9 cellular contexts compared by ENCODE assay signal in the genomic region with DNA sequence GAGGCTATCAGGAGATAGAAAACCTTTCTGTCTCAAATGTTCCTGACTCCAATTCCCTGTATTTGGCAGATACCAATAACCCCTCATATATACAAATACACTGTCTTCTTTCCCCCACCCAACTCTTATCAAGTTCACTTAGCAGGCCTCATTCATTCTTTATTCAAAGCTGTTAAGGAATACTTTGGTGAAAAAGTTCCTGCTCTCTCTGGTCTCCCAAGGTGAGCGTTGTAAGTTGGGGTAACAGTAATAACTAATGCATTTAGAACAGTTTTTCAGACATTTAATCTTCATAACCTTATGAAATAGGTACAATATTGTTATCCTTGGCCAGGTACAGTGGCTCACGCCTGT. TPM values are rescaled to one million over a fixed set of nuclear protein-coding genes. Genes with fewer than 3 reads are reported as not detected.
DNase-seq lines count a peak whose midpoint lies in the region; ATAC-seq and TF ChIP-seq lines count a peak whose summit lies in the region.
"Had no signal": no experiment of that assay in that cellular context is flagged by ENCODE, and none has a peak within 500 bp of the region (broad histone marks: within the 10 kb centered on the region; RNA-seq: fewer than 3 reads in every experiment).

No MANE protein-coding gene starts in this region.

- H3K9ac ChIP-seq in OCI-LY1 (ENCODE audit: low read length): no peak overlapping the region

- H3K27me3 ChIP-seq in DOHH2 (ENCODE audit: control insufficient read depth, low read length) (peaks cover 4% of the 10 kb centered on the region; the same call in 1 of the 2 replicates), OCI-LY1 (ENCODE audit: insufficient read depth, low read length) (no peaks in the 10 kb centered on the region; the same call in 1 of the 2 replicates), ectodermal cell (ENCODE audit: control insufficient read depth, insufficient read depth, low read length, poor library complexity, severe bottlenecking) (no peaks in the 10 kb centered on the region)

- peaks cover 4% of the 10 kb centered on the region for H3F3A ChIP-seq in DOHH2 (ENCODE audit: control insufficient read depth, insufficient read depth)
- no peaks in the 10 kb centered on the region for H3F3A ChIP-seq in OCI-LY1 (ENCODE audit: insufficient read depth, low read length)

- H2AFZ ChIP-seq in OCI-LY1 (ENCODE audit: low read length): no peak overlapping the region

- H3K9me3 ChIP-seq in DOHH2 (ENCODE audit: control insufficient read depth, insufficient read depth, low read length) (no peaks in the 10 kb centered on the region), OCI-LY1 (ENCODE audit: low read length) (no peaks in the 10 kb centered on the region), ectodermal cell (ENCODE audit: control insufficient read depth, low read length) (no peaks in the 10 kb centered on the region)

- H3K4me3 ChIP-seq in DOHH2 (ENCODE audit: low read length): peak overlapping the region; percentile 90
- no peak overlapping the region for H3K4me3 ChIP-seq in OCI-LY1 (ENCODE audit: low read depth, low read length, poor library complexity, severe bottlenecking)
- peak overlapping the region; percentile 63 for H3K4me3 ChIP-seq in ectodermal cell (ENCODE audit: insufficient read depth, low read depth, low read length)

- no peak for TF ChIP-seq CTCF in DOHH2 (IDR thresholded peaks at IDR 0.05; ENCODE audit: low read depth, low read length, poor library complexity, severe bottlenecking)
- TF ChIP-seq CTCF in OCI-LY1 (IDR thresholded peaks at IDR 0.05; ENCODE audit: low read length): no peak
- no peak for TF ChIP-seq CTCF in osteocyte (IDR thresholded peaks at IDR 0.05)

- H3K27me3 Mint-ChIP-seq in osteocyte (ENCODE audit: unreplicated experiment): no peaks in the 10 kb centered on the region

- H3K9me3 Mint-ChIP-seq in osteocyte (ENCODE audit: unreplicated experiment): no peaks in the 10 kb centered on the region

- no peak overlapping the region for H3K4me3 Mint-ChIP-seq in osteocyte (ENCODE audit: unreplicated experiment)

- H3K9me2 ChIP-seq in DOHH2 (replicated peaks; ENCODE audit: control insufficient read depth, low read length): no peaks in the 10 kb centered on the region
- H3K9me2 ChIP-seq in OCI-LY1 (ENCODE audit: low read depth, low read length): no peaks in the 10 kb centered on the region

- H3K36me3 ChIP-seq in DOHH2 (ENCODE audit: control insufficient read depth, low read length): no peaks in the 10 kb centered on the region
- H3K36me3 ChIP-seq in OCI-LY1 (ENCODE audit: insufficient read depth, low read length): no peaks in the 10 kb centered on the region
- H3K36me3 ChIP-seq in ectodermal cell (ENCODE audit: control insufficient read depth, insufficient read depth, low read length): no peaks in the 10 kb centered on the region
- H3K36me3 ChIP-seq: WERI-Rb-1 had no signal

- no peak for ATAC-seq in HG02970 (IDR thresholded peaks at IDR 0.05; ENCODE audit: low FRiP score, unreplicated experiment)

- peak overlapping the region; percentile 99 for H3K4me2 ChIP-seq in DOHH2 (ENCODE audit: low read length)
- peak overlapping the region; percentile 89 for H3K4me2 ChIP-seq in OCI-LY1 (ENCODE audit: low read length)

- DNase-seq in osteocyte (ENCODE audit: extremely low spot score, unreplicated experiment): no peak
- DNase-seq in activated effector memory CD4-positive, alpha-beta T cell treated with anti-CD3 and anti-CD28 coated beads, Interleukin-2, amount 50 U/mL, for 16 hours: no peak
- DNase-seq in cerebellum (ENCODE audit: low spot score): no peak
- no peak for DNase-seq in DMS 273 (lab: John Stamatoyannopoulos, UW; ENCODE audit: unreplicated experiment)

- peaks cover 32% of the 10 kb centered on the region for H3K4me1 ChIP-seq in DOHH2 (ENCODE audit: control insufficient read depth, low read length)
- H3K4me1 ChIP-seq in OCI-LY1 (ENCODE audit: insufficient read depth, low read length, severe bottlenecking): peaks cover 24% of the 10 kb centered on the region
- H3K4me1 ChIP-seq in ectodermal cell (ENCODE audit: control insufficient read depth, insufficient read depth, low read length): peaks cover 20% of the 10 kb centered on the region

- H3K36me3 Mint-ChIP-seq in osteocyte (ENCODE audit: unreplicated experiment): no peaks in the 10 kb centered on the region

- peaks cover 6% of the 10 kb centered on the region for H3K79me2 ChIP-seq in DOHH2 (ENCODE audit: control insufficient read depth, low read length)
- no peaks in the 10 kb centered on the region for H3K79me2 ChIP-seq in OCI-LY1 (ENCODE audit: insufficient read depth, low read length)

- H4K20me1 ChIP-seq in DOHH2 (ENCODE audit: control insufficient read depth, insufficient read depth, low read depth, low read length): no peaks in the 10 kb centered on the region
- no peaks in the 10 kb centered on the region for H4K20me1 ChIP-seq in OCI-LY1 (ENCODE audit: insufficient read depth, low read length)

- H3K27ac ChIP-seq in DOHH2 (ENCODE audit: low read depth, low read length): peak overlapping the region; percentile 74; the same call in 1 of the 2 replicates
- H3K27ac ChIP-seq in OCI-LY1 (ENCODE audit: low read depth, low read length, poor library complexity, severe bottlenecking): no peak overlapping the region
- peak overlapping the region; percentile 16 for H3K27ac ChIP-seq in ectodermal cell (ENCODE audit: insufficient read depth, low read depth, low read length, poor library complexity, severe bottlenecking)

- WGBS in ectodermal cell, 2 experiments: 79 to 95% methylated on average over 1 to 2 of the region's 2 CpGs

- peak overlapping the region; percentile 35 for H3K27ac Mint-ChIP-seq in osteocyte (ENCODE audit: unreplicated experiment)

- peaks cover 24% of the 10 kb centered on the region for H3K4me1 Mint-ChIP-seq in osteocyte (ENCODE audit: unreplicated experiment)

RNA-seq across cellular contexts. Expression of a gene that starts 3.9 kb away (rescaled TPM):
- 46.1 TPM for polyA plus RNA-seq in ectodermal cell (2013, experiment 1 of 4)
- 51.2 TPM for polyA plus RNA-seq in ectodermal cell (2013, experiment 2 of 4)
- 45.1 TPM for polyA plus RNA-seq in ectodermal cell (2013, experiment 3 of 4)
- polyA plus RNA-seq in ectodermal cell (2013, experiment 4 of 4): 49.0 TPM
- 11.6 and 14.0 TPM in 2 replicates for total RNA-seq in osteocyte
- 11.8 TPM for total RNA-seq in cerebellum

RNA-seq across cellular contexts. Expression of a gene that starts 10.2 kb away (rescaled TPM):
- polyA plus RNA-seq in ectodermal cell (2013, experiment 1 of 4): 324 TPM
- 362 TPM for polyA plus RNA-seq in ectodermal cell (2013, experiment 2 of 4)
- 287 TPM for polyA plus RNA-seq in ectodermal cell (2013, experiment 3 of 4)
- 360 TPM for polyA plus RNA-seq in ectodermal cell (2013, experiment 4 of 4)
- total RNA-seq in osteocyte (1,511 and 1,600 TPM in 2 replicates), cerebellum (135 TPM)

RNA-seq across cellular contexts. Expression of a gene that starts 18.8 kb away (rescaled TPM):
- 11.7 TPM for polyA plus RNA-seq in ectodermal cell (2013, experiment 1 of 4)
- 9.5 TPM for polyA plus RNA-seq in ectodermal cell (2013, experiment 2 of 4)
- polyA plus RNA-seq in ectodermal cell (2013, experiment 3 of 4): 5.1 TPM
- polyA plus RNA-seq in ectodermal cell (2013, experiment 4 of 4): 7.1 TPM
- total RNA-seq in osteocyte: 4.1 and 5.9 TPM in 2 replicates
- 8.6 TPM for total RNA-seq in cerebellum

RNA-seq across cellular contexts. Expression of a gene that starts 23.2 kb away (rescaled TPM):
- 87.3 TPM for polyA plus RNA-seq in ectodermal cell (2013, experiment 1 of 4)
- 74.4 TPM for polyA plus RNA-seq in ectodermal cell (2013, experiment 2 of 4)
- 83.9 TPM for polyA plus RNA-seq in ectodermal cell (2013, experiment 3 of 4)
- polyA plus RNA-seq in ectodermal cell (2013, experiment 4 of 4): 86.3 TPM
- total RNA-seq in osteocyte (99.4 and 103 TPM in 2 replicates), cerebellum (16.0 TPM)

RNA-seq across cellular contexts. Expression of a gene that starts 31.3 kb away (rescaled TPM):
- 110 TPM for polyA plus RNA-seq in ectodermal cell (2013, experiment 1 of 4)
- 117 TPM for polyA plus RNA-seq in ectodermal cell (2013, experiment 2 of 4)
- 90.5 TPM for polyA plus RNA-seq in ectodermal cell (2013, experiment 3 of 4)
- polyA plus RNA-seq in ectodermal cell (2013, experiment 4 of 4): 99.9 TPM
- 5.1 and 5.7 TPM in 2 replicates for total RNA-seq in osteocyte
- 32.1 TPM for total RNA-seq in cerebellum

Comparison
In these comparisons a context has a peak if more than half of its experiments do, and no peak if none do; other contexts are left out.
1. RNA of a gene that starts 10.2 kb away (total RNA-seq): 1,511 to 1,600 TPM in osteocyte; 135 TPM in cerebellum (single experiment); every median in the first group is over 10 times any median in the second.